Comparison of ENCODE assay signal across 1 cellular context in genomic region chr4:57163530-57164459, GRCh38.
TF ChIP-seq lines count a peak whose summit lies in the region.

No MANE protein-coding gene starts in this region.

TF ChIP-seq in HepG2, 621 proteins besides CTCF, POLR2A, EP300 and RAD21 (continued from another document and continues in another):
- TF ChIP-seq THRA (CRISPR knock-in tag; IDR thresholded peaks at IDR 0.05; ENCODE audit: borderline replicate concordance) (0 out of 2 replicates have a peak, but pooled peaks have one; percentile 28), ZNF354B (CRISPR knock-in tag; IDR thresholded peaks at IDR 0.05) (0 out of 2 replicates have a peak, but pooled peaks have one; percentile 56), ZBTB4 (CRISPR knock-in tag; IDR thresholded peaks at IDR 0.05; ENCODE audit: borderline replicate concordance) (no peak), FOSL2 (CRISPR knock-in tag; IDR thresholded peaks at IDR 0.05) (peak; percentile 20; the same call in 1 of the 2 replicates), ZNF230 (CRISPR knock-in tag; IDR thresholded peaks at IDR 0.05) (peak; percentile 29; the same call in 1 of the 2 replicates), KLF6 (CRISPR knock-in tag; IDR thresholded peaks at IDR 0.05) (0 out of 2 replicates have a peak, but pooled peaks have one; percentile 61), AHDC1 (CRISPR knock-in tag; IDR thresholded peaks at IDR 0.05; ENCODE audit: borderline replicate concordance) (peak; percentile 27; the same call in 1 of the 2 replicates), ZNF619 (CRISPR knock-in tag; IDR thresholded peaks at IDR 0.05) (peak; percentile 50; the same call in 1 of the 2 replicates), BORCS8-MEF2B (CRISPR knock-in tag; IDR thresholded peaks at IDR 0.05) (peak; percentile 66; the same call in 1 of the 2 replicates), SOX6 (IDR thresholded peaks at IDR 0.05) (no peak), SOX6 (CRISPR knock-in tag; IDR thresholded peaks at IDR 0.05) (peak; percentile 57), TSC22D2 (CRISPR knock-in tag; IDR thresholded peaks at IDR 0.05; ENCODE audit: borderline replicate concordance) (no peak), HDAC1 (CRISPR knock-in tag; IDR thresholded peaks at IDR 0.05) (0 out of 2 replicates have a peak, but pooled peaks have one; percentile 23), ZNF350 (CRISPR knock-in tag; IDR thresholded peaks at IDR 0.05; ENCODE audit: borderline replicate concordance, low read depth) (peak; percentile 63; the same call in 1 of the 2 replicates), ZIK1 (CRISPR knock-in tag; IDR thresholded peaks at IDR 0.05; ENCODE audit: borderline replicate concordance, low read depth) (no peak), TGIF2 (CRISPR knock-in tag; IDR thresholded peaks at IDR 0.05) (peak; percentile 58; the same call in 1 of the 2 replicates), ZNF383 (CRISPR knock-in tag; IDR thresholded peaks at IDR 0.05; ENCODE audit: borderline replicate concordance) (0 out of 2 replicates have a peak, but pooled peaks have one; percentile 45), FOXA1 (IDR thresholded peaks at IDR 0.05) (no peak), FOXA1 (CRISPR knock-in tag; IDR thresholded peaks at IDR 0.05) (no peak), NR1H2 (CRISPR knock-in tag; IDR thresholded peaks at IDR 0.05; ENCODE audit: borderline replicate concordance, low read depth) (no peak), TFDP1 (CRISPR knock-in tag; IDR thresholded peaks at IDR 0.05; ENCODE audit: borderline replicate concordance) (peak; percentile 89), SAFB2 (CRISPR knock-in tag; IDR thresholded peaks at IDR 0.05; ENCODE audit: borderline replicate concordance, low read depth) (no peak), ZNF768 (CRISPR knock-in tag; IDR thresholded peaks at IDR 0.05) (peak; percentile 41; the same call in 1 of the 2 replicates), DBP (CRISPR knock-in tag; IDR thresholded peaks at IDR 0.05; ENCODE audit: not compliant biosample characterization) (no peak), PCBP1 (IDR thresholded peaks at IDR 0.05; ENCODE audit: borderline replicate concordance, low read depth, low read length) (no peak), FOXC1 (CRISPR knock-in tag; IDR thresholded peaks at IDR 0.05; ENCODE audit: borderline replicate concordance) (peak; percentile 62; the same call in 1 of the 2 replicates), ZBTB34 (CRISPR knock-in tag; IDR thresholded peaks at IDR 0.05) (no peak), THAP9 (CRISPR knock-in tag; IDR thresholded peaks at IDR 0.05; ENCODE audit: borderline replicate concordance) (peak; percentile 68; the same call in 1 of the 2 replicates), RFXAP (CRISPR knock-in tag; IDR thresholded peaks at IDR 0.05; ENCODE audit: borderline replicate concordance) (0 out of 2 replicates have a peak, but pooled peaks have one; percentile 40), FUBP1 (CRISPR knock-in tag; IDR thresholded peaks at IDR 0.05; ENCODE audit: borderline replicate concordance) (no peak), CBX1 (IDR thresholded peaks at IDR 0.05; ENCODE audit: low read depth) (no peak), HOMEZ (CRISPR knock-in tag; IDR thresholded peaks at IDR 0.05; ENCODE audit: low read depth) (peak; percentile 16; the same call in 1 of the 2 replicates), ELF3 (CRISPR knock-in tag; IDR thresholded peaks at IDR 0.05) (peak; percentile 42; the same call in 1 of the 2 replicates), ZNF24 (IDR thresholded peaks at IDR 0.05) (no peak), KMT2A (CRISPR knock-in tag; IDR thresholded peaks at IDR 0.05) (no peak; the same call in 1 of the 2 replicates), ZNF414 (CRISPR knock-in tag; IDR thresholded peaks at IDR 0.05) (0 out of 2 replicates have a peak, but pooled peaks have one; percentile 22)
